Comparison of ENCODE assay signal across 8 cellular contexts in genomic region chr17:59840908-59841666, GRCh38. TPM values are rescaled to one million over a fixed set of nuclear protein-coding genes. Genes with fewer than 3 reads are reported as not detected.
DNase-seq lines count a peak whose midpoint lies in the region; ATAC-seq lines count a peak whose summit lies in the region.

No MANE protein-coding gene starts in this region.

- peaks cover 63% of the 10 kb centered on the region for H3K4me1 Mint-ChIP-seq in activated CD4-positive, alpha-beta memory T cell treated with anti-CD3 and anti-CD28 coated beads for 36 hours (ENCODE audit: low read depth)
- peaks cover 60% of the 10 kb centered on the region for H3K4me1 Mint-ChIP-seq in stimulated activated memory B cell treated with anti-CD40 and anti-IgM and Interleukin-4, amounts not matched to agents 10 μg/mL and 1 μg/mL and 100 μg/mL, for 72 hours

- peaks cover 5% of the 10 kb centered on the region for H3K9me3 Mint-ChIP-seq in activated CD4-positive, alpha-beta memory T cell treated with anti-CD3 and anti-CD28 coated beads for 36 hours
- H3K9me3 Mint-ChIP-seq in stimulated activated memory B cell treated with anti-CD40 and anti-IgM and Interleukin-4, amounts not matched to agents 10 μg/mL and 1 μg/mL and 100 μg/mL, for 72 hours = no peaks in the 10 kb centered on the region

- H3K27ac ChIP-seq in right cardiac atrium (ENCODE audit: low read length) = no peak overlapping the region

- peaks cover 28% of the 10 kb centered on the region for H3K27me3 Mint-ChIP-seq in activated CD4-positive, alpha-beta memory T cell treated with anti-CD3 and anti-CD28 coated beads for 36 hours
- no peaks in the 10 kb centered on the region for H3K27me3 Mint-ChIP-seq in stimulated activated memory B cell treated with anti-CD40 and anti-IgM and Interleukin-4, amounts not matched to agents 10 μg/mL and 1 μg/mL and 100 μg/mL, for 72 hours

- peaks cover 5% of the 10 kb centered on the region for H3K4me1 ChIP-seq in right cardiac atrium (ENCODE audit: control insufficient read depth, insufficient read depth, low read length)

- ATAC-seq in right cardiac atrium = no peak
- ATAC-seq in stimulated activated memory B cell treated with anti-CD40 and anti-IgM and Interleukin-4, amounts not matched to agents 10 μg/mL and 1 μg/mL and 100 μg/mL, for 72 hours = no peak

- H3K36me3 Mint-ChIP-seq in activated CD4-positive, alpha-beta memory T cell treated with anti-CD3 and anti-CD28 coated beads for 36 hours = peaks cover 73% of the 10 kb centered on the region
- H3K36me3 Mint-ChIP-seq in stimulated activated memory B cell treated with anti-CD40 and anti-IgM and Interleukin-4, amounts not matched to agents 10 μg/mL and 1 μg/mL and 100 μg/mL, for 72 hours = peaks cover 46% of the 10 kb centered on the region

- peak; percentile 69 for DNase-seq in activated effector memory CD4-positive, alpha-beta T cell treated with anti-CD3 and anti-CD28 coated beads, Interleukin-2, amount 50 U/mL, for 16 hours
- no peak for DNase-seq in activated effector memory CD4-positive, alpha-beta T cell treated with Interleukin-2 at 50 U/mL for 16 hours
- peak; percentile 47 for DNase-seq in activated CD4-positive, alpha-beta memory T cell treated with anti-CD3 and anti-CD28 coated beads for 36 hours
- DNase-seq in right cardiac atrium = no peak
- no peak for DNase-seq in DMS79 treated with DMSO at 0.1 percent for 48 hours (lab: John Stamatoyannopoulos, UW)
- DNase-seq in NCI-H1105 (lab: John Stamatoyannopoulos, UW) = no peak
- no peak for DNase-seq in SKM-1 treated with dmso at 0.1 percent for 144 hours (lab: John Stamatoyannopoulos, UW; ENCODE audit: unreplicated experiment)

- intact Hi-C loops in activated CD4-positive, alpha-beta memory T cell treated with anti-CD3 and anti-CD28 coated beads for 36 hours (cut with micrococcal nuclease) = loop anchor here (5.0 to 10.0 kb wide), 2 partner anchors 476 to 1504 kb away; no protein-coding TSS in a partner anchor
- intact Hi-C loops in right cardiac atrium (cut with DNase I) = no loop called here

- H3K4me3 ChIP-seq in right cardiac atrium (ENCODE audit: low read length) = peak overlapping the region; percentile 100

- H3K4me3 Mint-ChIP-seq in activated CD4-positive, alpha-beta memory T cell treated with anti-CD3 and anti-CD28 coated beads for 36 hours = peak overlapping the region; percentile 98
- peak overlapping the region; percentile 99 for H3K4me3 Mint-ChIP-seq in stimulated activated memory B cell treated with anti-CD40 and anti-IgM and Interleukin-4, amounts not matched to agents 10 μg/mL and 1 μg/mL and 100 μg/mL, for 72 hours

- CTCF ChIA-PET in activated CD4-positive, alpha-beta memory T cell treated with anti-CD3 and anti-CD28 coated beads for 36 hours (lab: Charles Lee) = interaction anchor here (1.6 to 4.1 kb wide), 3 partner anchors 14 to 57 kb away, joined by 5 to 20 read pairs (median 12); no protein-coding TSS in a partner anchor

- WGBS in right cardiac atrium = 35% methylated on average over 5 of the region's 5 CpGs

- peak overlapping the region; percentile 100 for H3K27ac Mint-ChIP-seq in activated CD4-positive, alpha-beta memory T cell treated with anti-CD3 and anti-CD28 coated beads for 36 hours
- peak overlapping the region; percentile 100 for H3K27ac Mint-ChIP-seq in stimulated activated memory B cell treated with anti-CD40 and anti-IgM and Interleukin-4, amounts not matched to agents 10 μg/mL and 1 μg/mL and 100 μg/mL, for 72 hours

- no peaks in the 10 kb centered on the region for H3K9me3 ChIP-seq in right cardiac atrium (ENCODE audit: control insufficient read depth, low read length)

- H3K27me3 ChIP-seq in right cardiac atrium (ENCODE audit: control insufficient read depth, insufficient read depth) = no peaks in the 10 kb centered on the region

- POLR2A ChIA-PET in activated CD4-positive, alpha-beta memory T cell treated with anti-CD3 and anti-CD28 coated beads for 36 hours (lab: Charles Lee) = interaction anchor here (0.6 to 27.5 kb wide), 8 partner anchors 6 to 90 kb away, joined by 3 to 1283 read pairs (median 123); no protein-coding TSS in a partner anchor

RNA-seq across cellular contexts. Expression of gene TUBD1, which starts 51.7 kb away (rescaled TPM):
- total RNA-seq in activated CD4-positive, alpha-beta memory T cell treated with anti-CD3 and anti-CD28 coated beads for 36 hours = 10 to 100 TPM; 11.0 to 12.7 TPM
- 1 to 10 TPM; 7.1 to 8.5 (median 8.3) TPM for total RNA-seq in right cardiac atrium
- polyA plus RNA-seq in right cardiac atrium = 5.1 TPM

RNA-seq across cellular contexts. Expression of gene RPS6KB1, which starts 51.8 kb away (rescaled TPM):
- 10 to 100 TPM; 41.6 to 44.8 TPM for total RNA-seq in activated CD4-positive, alpha-beta memory T cell treated with anti-CD3 and anti-CD28 coated beads for 36 hours
- total RNA-seq in right cardiac atrium = 10 to 100 TPM; 21.9 to 31.3 (median 28.0) TPM
- polyA plus RNA-seq in right cardiac atrium = 7.8 TPM

Comparison
In these comparisons a context has a peak if more than half of its experiments do, and no peak if none do; other contexts are left out.
1. DNase-seq: peak in activated effector memory CD4-positive, alpha-beta T cell treated with anti-CD3 and anti-CD28 coated beads, Interleukin-2, amount 50 U/mL, for 16 hours (single experiment) and activated CD4-positive, alpha-beta memory T cell treated with anti-CD3 and anti-CD28 coated beads for 36 hours (single experiment); none in activated effector memory CD4-positive, alpha-beta T cell treated with Interleukin-2 at 50 U/mL for 16 hours (single experiment), right cardiac atrium (0 of 3), DMS79 treated with DMSO at 0.1 percent for 48 hours (single experiment), NCI-H1105 (single experiment) and SKM-1 treated with dmso at 0.1 percent for 144 hours (single experiment).